In genomic region chr6:69729870-69730449, GRCh38 we compare ENCODE assay signal across 10 cellular contexts.
DNase-seq lines count a peak whose midpoint lies in the region; ATAC-seq, FAIRE-seq and TF ChIP-seq lines count a peak whose summit lies in the region.
"Had no signal": no experiment of that assay in that cellular context is flagged by ENCODE, and none has a peak within 500 bp of the region (broad histone marks: within the 10 kb centered on the region; RNA-seq: fewer than 3 reads in every experiment).

No MANE protein-coding gene starts in this region.

- no peak for FAIRE-seq in bronchial epithelial cell (lab: Jason Lieb, UNC)

- ATAC-seq in GM21526 (IDR thresholded peaks at IDR 0.05; ENCODE audit: low FRiP score, unreplicated experiment), result no peak

- peak; percentile 47 for DNase-seq in NCI-H1694 treated with DMSO at 0.1 percent for 48 hours (lab: John Stamatoyannopoulos, UW)
- no peak for DNase-seq in NCI-H1694 (lab: John Stamatoyannopoulos, UW)
- DNase-seq in NB4 (ENCODE audit: low read depth), result peak; percentile 7
- DNase-seq in bronchial epithelial cell (ENCODE audit: low read depth), result peak; percentile 17
- DNase-seq in renal cortical epithelial cell (ENCODE audit: low read depth), result peak; percentile 24
- DNase-seq in activated naive CD4-positive, alpha-beta T cell (lab: John Stamatoyannopoulos, UW), result no peak
- no peak for DNase-seq in UCSD-AML1 (lab: John Stamatoyannopoulos, UW; ENCODE audit: unreplicated experiment)
- DNase-seq: mesendoderm had no signal

- H3K4me3 ChIP-seq in NB4 (ENCODE audit: low read depth, low read length), result no peak overlapping the region
- H3K4me3 ChIP-seq in bronchial epithelial cell (ENCODE audit: low read depth, low read length), result no peak overlapping the region
- H3K4me3 ChIP-seq: SJCRH30 had no signal

- peaks cover under 1% of the 10 kb centered on the region for H3K36me3 ChIP-seq in bronchial epithelial cell (ENCODE audit: control insufficient read depth, insufficient read depth, low read length)

- no peak for TF ChIP-seq POLR2A in NB4 (IDR thresholded peaks at IDR 0.05; ENCODE audit: extremely low read depth, insufficient read length)

- no peaks in the 10 kb centered on the region for H3K27me3 ChIP-seq in bronchial epithelial cell (ENCODE audit: control insufficient read depth, insufficient read depth, low read length)
- H3K27me3 ChIP-seq: SJCRH30 had no signal

- no peak for TF ChIP-seq CTCF in NB4 (IDR thresholded peaks at IDR 0.05; ENCODE audit: low read depth, low read length)
- TF ChIP-seq CTCF in bronchial epithelial cell (IDR thresholded peaks at IDR 0.05; ENCODE audit: insufficient read depth, low read length, severe bottlenecking), result peak; percentile 1

Comparison
In these comparisons a context has a peak if more than half of its experiments do, and no peak if none do; other contexts are left out.
1. DNase-seq: peak in NCI-H1694 treated with DMSO at 0.1 percent for 48 hours (single experiment), NB4 (single experiment), bronchial epithelial cell (single experiment) and renal cortical epithelial cell (single experiment); none in NCI-H1694 (single experiment), activated naive CD4-positive, alpha-beta T cell (0 of 4) and UCSD-AML1 (single experiment).